Comparison of ENCODE assay signal across 6 cellular contexts in genomic region chr6:50965495-50965894, GRCh38.
"Had no signal": no experiment of that assay in that cellular context is flagged by ENCODE, and none has a peak within 500 bp of the region (broad histone marks: within the 10 kb centered on the region; RNA-seq: fewer than 3 reads in every experiment).

No MANE protein-coding gene starts in this region.

- ATAC-seq: HepG2, K562 had no signal

- DNase-seq: IMR-90, KBM-7 had no signal

- H3K27me3 Mint-ChIP-seq: IgD-negative memory B cell had no signal

- H3K36me3 Mint-ChIP-seq: IgD-negative memory B cell had no signal

- H3K4me3 ChIP-seq: K562 had no signal

- H3K27ac ChIP-seq: HL-60 had no signal
